In genomic region chr12:26937863-26938659, GRCh38 we compare ENCODE assay signal across 8 cellular contexts. TPM values are rescaled to one million over a fixed set of nuclear protein-coding genes. Genes with fewer than 3 reads are reported as not detected.
DNase-seq lines count a peak whose midpoint lies in the region; ATAC-seq and TF ChIP-seq lines count a peak whose summit lies in the region.

Gene FGFR1OP2 (plus strand): TSS chr12:26938470. CDS start chr12:26954159, 15,689 bp downstream.
Gene INTS13 (minus strand): TSS chr12:26937981. CDS start chr12:26936803, 1,178 bp downstream.

- H3K4me1 Mint-ChIP-seq in dendritic cell treated with granulocyte-macrophage colony-stimulating factor and Interleukin-4, amounts not matched to agents 40 ng/mL and 50 ng/mL, for 4 days (ENCODE audit: low read depth), result peaks cover 42% of the 10 kb centered on the region

- peak; percentile 93 to 99 (median 99) for DNase-seq in C1 segment of cervical spinal cord (lab: John Stamatoyannopoulos, UW)
- DNase-seq in NCI-H748 treated with DMSO at 0.1 percent for 48 hours (lab: John Stamatoyannopoulos, UW), result peak; percentile 86
- peak; percentile 85 to 97 for DNase-seq in activated CD4-positive, alpha-beta T cell treated with anti-CD3 and anti-CD28 coated beads, Interleukin-2, amount 50 U/mL, for 24 hours (ENCODE audit: low read depth in 1 of 2, low spot score in 1 of 2)
- peak; percentile 99 for DNase-seq in left lung
- peak; percentile 95 to 98 for DNase-seq in stimulated activated CD4-positive, alpha-beta T cell treated with anti-CD3 and anti-CD28 coated beads, Interleukin-2, amount 100 ng/mL, for 48 hours

- ATAC-seq in GM19372 (IDR thresholded peaks at IDR 0.05; ENCODE audit: low read depth, unreplicated experiment), result peak; percentile 74
- peak; percentile 66 for ATAC-seq in HG03558 (IDR thresholded peaks at IDR 0.05; ENCODE audit: extremely low read depth, unreplicated experiment)
- peak; percentile 97 for ATAC-seq in left lung

- peak within 1 kb of the TSS; percentile 79 to 87 for H3K4me3 ChIP-seq in left lung

- no peak for TF ChIP-seq CTCF in left lung (IDR thresholded peaks at IDR 0.05)

- H3K9me3 ChIP-seq in left lung, result no peaks in the 10 kb centered on the region

- H3K27me3 Mint-ChIP-seq in dendritic cell treated with granulocyte-macrophage colony-stimulating factor and Interleukin-4, amounts not matched to agents 40 ng/mL and 50 ng/mL, for 4 days, result no peaks in the 10 kb centered on the region

- peak within 1 kb of the TSS; percentile 96 for H3K4me3 Mint-ChIP-seq in dendritic cell treated with granulocyte-macrophage colony-stimulating factor and Interleukin-4, amounts not matched to agents 40 ng/mL and 50 ng/mL, for 4 days

- peak within 1 kb of the TSS; percentile 95 to 96 for H3K27ac ChIP-seq in left lung

- H3K4me1 ChIP-seq in left lung, result peaks cover 20 to 61% of the 10 kb centered on the region in 2 donors

- no peaks in the 10 kb centered on the region for H3K36me3 ChIP-seq in left lung

- no peaks in the 10 kb centered on the region for H3K27me3 ChIP-seq in left lung

- peak within 1 kb of the TSS; percentile 99 for H3K27ac Mint-ChIP-seq in dendritic cell treated with granulocyte-macrophage colony-stimulating factor and Interleukin-4, amounts not matched to agents 40 ng/mL and 50 ng/mL, for 4 days

- H3K9me3 Mint-ChIP-seq in dendritic cell treated with granulocyte-macrophage colony-stimulating factor and Interleukin-4, amounts not matched to agents 40 ng/mL and 50 ng/mL, for 4 days, result no peaks in the 10 kb centered on the region

- H3K36me3 Mint-ChIP-seq in dendritic cell treated with granulocyte-macrophage colony-stimulating factor and Interleukin-4, amounts not matched to agents 40 ng/mL and 50 ng/mL, for 4 days (ENCODE audit: low read depth), result peaks cover 37% of the 10 kb centered on the region

- intact Hi-C loops in dendritic cell treated with granulocyte-macrophage colony-stimulating factor and Interleukin-4, amounts not matched to agents 40 ng/mL and 50 ng/mL, for 4 days (cut with micrococcal nuclease), result loop anchor here (1.0 to 10.0 kb wide), 3 partner anchors 15 to 367 kb away; partner anchors contain the start of gene TM7SF3
- intact Hi-C loops in left lung (cut with DNase I), result no loop called here

RNA-seq across cellular contexts. Expression of gene FGFR1OP2, which starts in this region (rescaled TPM):
- 10 to 100 TPM; 44.0 to 53.5 TPM for total RNA-seq in left lung

RNA-seq across cellular contexts. Expression of gene INTS13, which starts in this region (rescaled TPM):
- 10 to 100 TPM; 17.1 to 22.1 TPM for total RNA-seq in left lung

Comparison
In these comparisons a context has a peak if more than half of its experiments do, and no peak if none do; other contexts are left out.
1. Peak in every context shown above with its lines: DNase-seq, ATAC-seq, H3K4me3 ChIP-seq and H3K27ac ChIP-seq.